ENCODE assay signal across 16 cellular contexts in the genomic region with DNA sequence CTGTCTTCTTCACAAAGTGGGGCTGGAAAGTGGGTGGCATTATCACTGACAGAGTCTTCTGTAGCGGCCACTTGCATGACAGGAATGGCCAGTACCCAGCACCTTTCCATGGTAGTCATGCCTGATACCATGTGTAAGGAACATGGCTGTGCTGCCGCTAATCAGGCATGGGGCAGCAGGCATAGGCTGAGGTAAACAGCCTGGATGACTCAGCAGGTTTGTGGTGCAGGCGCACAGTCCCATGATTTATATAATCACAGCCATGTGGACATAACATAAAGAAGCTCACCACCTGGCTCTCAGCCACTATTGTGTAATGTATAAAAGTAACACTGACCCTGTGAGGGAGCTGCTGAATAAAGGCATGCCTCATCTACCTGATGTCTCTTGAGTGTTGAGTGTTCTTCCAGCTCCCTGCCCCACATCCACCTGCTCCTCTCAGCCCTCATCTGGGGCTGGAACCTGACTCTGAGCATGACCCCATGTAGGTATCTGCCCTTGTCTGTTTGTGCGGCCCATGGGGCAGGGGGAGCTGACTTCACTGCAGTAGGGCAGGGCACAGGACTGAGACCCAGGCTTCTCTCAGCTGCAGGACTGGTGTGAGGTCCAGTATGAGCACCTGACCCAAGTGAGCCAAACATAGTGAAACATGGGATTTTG. TPM values are rescaled to one million over a fixed set of nuclear protein-coding genes. Genes with fewer than 3 reads are reported as not detected.
A peak's percentile ranks its signal among the peaks of the same experiment; 100 is the strongest.
DNase-seq lines count a peak whose midpoint lies in the region; ATAC-seq and TF ChIP-seq lines count a peak whose summit lies in the region.
"Had no signal": no experiment of that assay in that cellular context is flagged by ENCODE, and none has a peak within 500 bp of the region (broad histone marks: within the 10 kb centered on the region; RNA-seq: fewer than 3 reads in every experiment).

No MANE protein-coding gene starts in this region.

- no peaks in the 10 kb centered on the region for H4K20me1 ChIP-seq in DND-41 (ENCODE audit: insufficient read depth, low read length)

- no peak overlapping the region for H3K27ac ChIP-seq in DND-41 (ENCODE audit: low read length)
- H3K27ac ChIP-seq: esophagus muscularis mucosa, sigmoid colon, tibial artery had no signal

- H3K4me1 ChIP-seq in DND-41 (ENCODE audit: insufficient read depth, low read length): no peaks in the 10 kb centered on the region
- H3K4me1 ChIP-seq: esophagus muscularis mucosa, sigmoid colon, tibial artery had no signal

- no peaks in the 10 kb centered on the region for H3K36me3 ChIP-seq in DND-41 (ENCODE audit: insufficient read depth, low read length)
- H3K36me3 ChIP-seq: esophagus muscularis mucosa, sigmoid colon, tibial artery had no signal

- no peaks in the 10 kb centered on the region for H3K79me2 ChIP-seq in DND-41 (ENCODE audit: insufficient read depth, low read length)

- no peak for ATAC-seq in DND-41 (ENCODE audit: insufficient read depth, low read depth)
- no peak for ATAC-seq in GM19324 (IDR thresholded peaks at IDR 0.05; ENCODE audit: low FRiP score, unreplicated experiment)
- ATAC-seq: T-cell had no signal

- TF ChIP-seq CTCF in DND-41 (IDR thresholded peaks at IDR 0.05; ENCODE audit: borderline replicate concordance, extremely low read depth, low read length, poor library complexity, severe bottlenecking): no peak

- no peak overlapping the region for H3K9ac ChIP-seq in DND-41 (ENCODE audit: low read depth, low read length)

- no peaks in the 10 kb centered on the region for H3K27me3 ChIP-seq in DND-41 (ENCODE audit: insufficient read depth, low read length, poor library complexity)
- H3K27me3 ChIP-seq: esophagus muscularis mucosa, sigmoid colon, tibial artery had no signal

- peak; percentile 56 for DNase-seq in DND-41
- DNase-seq in H4 (ENCODE audit: low spot score): peak; percentile 64
- DNase-seq in RPMI8226: peak; percentile 26
- DNase-seq in left kidney (ENCODE audit: low read depth, low spot score): peak; percentile 14
- DNase-seq in LoVo (ENCODE audit: low spot score): no peak
- no peak for DNase-seq in NCI-H524 treated with DMSO at 0.1 percent for 48 hours (lab: John Stamatoyannopoulos, UW)
- DNase-seq: activated B cell treated with CpG ODN at 0.5 μM for 24 hours; activated gamma-delta T cell; head of caudate nucleus; NCI-H774; sigmoid colon; stimulated activated CD4-positive, alpha-beta T cell treated with anti-CD3 and anti-CD28 coated beads, Interleukin-2, amount 100 ng/mL, for 48 hours; tibial artery had no signal

- no peak overlapping the region for H3K4me2 ChIP-seq in DND-41 (ENCODE audit: insufficient read depth, low read length)

- no peak overlapping the region for H2AFZ ChIP-seq in DND-41 (ENCODE audit: low read depth, low read length)

- H3K9me3 ChIP-seq in DND-41 (ENCODE audit: insufficient read depth, low read length, severe bottlenecking): peaks cover 25% of the 10 kb centered on the region
- H3K9me3 ChIP-seq: esophagus muscularis mucosa, sigmoid colon had no signal

- H3K4me3 ChIP-seq in DND-41 (ENCODE audit: low read depth in 1 of 2, low read length in 2 of 2): no peak overlapping the region
- H3K4me3 ChIP-seq: esophagus muscularis mucosa, sigmoid colon, tibial artery had no signal

RNA-seq across cellular contexts. Expression of gene ICE1, which starts 13.2 kb away (rescaled TPM):
- 14.1 and 19.1 TPM in 2 replicates for total RNA-seq in H4 (2014; rRNA removed; shearing (Covaris generic))

Comparison
In these comparisons a context has a peak if more than half of its experiments do, and no peak if none do; other contexts are left out.
1. DNase-seq: peak in DND-41 (single experiment), H4 (single experiment), RPMI8226 (single experiment) and left kidney (single experiment); none in LoVo (single experiment) and NCI-H524 treated with DMSO at 0.1 percent for 48 hours (single experiment).